In genomic region chr16:48608452-48608851, GRCh38 we compare ENCODE assay signal across 8 cellular contexts. TPM values are rescaled to one million over a fixed set of nuclear protein-coding genes. Genes with fewer than 3 reads are reported as not detected.
DNase-seq lines count a peak whose midpoint lies in the region; ATAC-seq and TF ChIP-seq lines count a peak whose summit lies in the region.

No MANE protein-coding gene starts in this region.

- POLR2A ChIA-PET in CD8-positive, alpha-beta T cell (lab: Charles Lee), result interaction anchor here (0.7 to 1.9 kb wide), 4 partner anchors 12 to 17 kb away, joined by 3 to 16 read pairs (median 4); no protein-coding TSS in a partner anchor

- H3K36me3 Mint-ChIP-seq in CD8-positive, alpha-beta T cell, result peaks cover 14% of the 10 kb centered on the region

- H3K79me2 ChIP-seq in parathyroid adenoma, result peaks cover 56% of the 10 kb centered on the region

- no peak overlapping the region for H3K4me3 Mint-ChIP-seq in CD8-positive, alpha-beta T cell

- peaks cover 84% of the 10 kb centered on the region for H3K4me1 ChIP-seq in CD8-positive, alpha-beta T cell (ENCODE audit: insufficient read depth, low read length)
- H3K4me1 ChIP-seq in effector memory CD4-positive, alpha-beta T cell (ENCODE audit: control insufficient read depth, insufficient read depth, low read length, poor library complexity, severe bottlenecking), result peaks cover 46% of the 10 kb centered on the region
- H3K4me1 ChIP-seq in parathyroid adenoma, result peaks cover 45% of the 10 kb centered on the region

- peak overlapping the region; percentile 94 for H3K27ac Mint-ChIP-seq in CD8-positive, alpha-beta T cell

- H2AFZ ChIP-seq in parathyroid adenoma, result no peak overlapping the region

- CTCF ChIA-PET in CD8-positive, alpha-beta T cell (lab: Charles Lee), result interaction anchor here (0.7 to 10.7 kb wide), 2 partner anchors 14 to 18 kb away, joined by 3 to 110 read pairs; no protein-coding TSS in a partner anchor

- intact Hi-C loops in CD8-positive, alpha-beta T cell (cut with DNase I, micrococcal nuclease), result loop anchor here (1.0 to 10.0 kb wide), 4 partner anchors 15 to 1778 kb away; partner anchors contain the start of genes C16orf87 (in 1 of the 2), ITFG1 (in 1 of the 2) and PHKB (in 1 of the 2)
- intact Hi-C loops in head of caudate nucleus (cut with DNase I), result loop anchor here (5.0 kb wide), 1 partner anchor 51 kb away; no protein-coding TSS in a partner anchor

- H3K27me3 ChIP-seq in CD8-positive, alpha-beta T cell (ENCODE audit: insufficient read depth, low read length), result no peaks in the 10 kb centered on the region
- no peaks in the 10 kb centered on the region for H3K27me3 ChIP-seq in effector memory CD4-positive, alpha-beta T cell (replicated peaks; ENCODE audit: control insufficient read depth, insufficient read depth, low read length, poor library complexity, severe bottlenecking)
- H3K27me3 ChIP-seq in parathyroid adenoma (ENCODE audit: control insufficient read depth, insufficient read depth, low read length), result no peaks in the 10 kb centered on the region

- H3K4me2 ChIP-seq in parathyroid adenoma (ENCODE audit: low read length), result peak overlapping the region; percentile 76

- no peak overlapping the region for H3K9ac ChIP-seq in parathyroid adenoma

- ATAC-seq in CD8-positive, alpha-beta T cell, result peak; percentile 11
- peak; percentile 38 for ATAC-seq in GM21390 (IDR thresholded peaks at IDR 0.05; ENCODE audit: unreplicated experiment)

- peak in 3 of 7 experiments; percentile 20 to 38 (median 31) for DNase-seq in CD8-positive, alpha-beta T cell
- DNase-seq in MV-4-11 (lab: John Stamatoyannopoulos, UW) (peak; percentile 10), head of caudate nucleus (no peak), NCI-H2081 treated with DMSO at 0.1 percent for 48 hours (lab: John Stamatoyannopoulos, UW) (no peak), inferior parietal cortex (ENCODE audit: extremely low spot score) (no peak)
- DNase-seq in effector memory CD4-positive, alpha-beta T cell, result peak in 2 of 3 donors; percentile 14 to 20

- H3K4me3 ChIP-seq in CD8-positive, alpha-beta T cell (ENCODE audit: low read depth, low read length), result peak overlapping the region; percentile 88
- peak overlapping the region; percentile 83 for H3K4me3 ChIP-seq in effector memory CD4-positive, alpha-beta T cell (ENCODE audit: insufficient read depth, low read depth, low read length, poor library complexity, severe bottlenecking)
- H3K4me3 ChIP-seq in parathyroid adenoma (ENCODE audit: low read depth, low read length), result peak overlapping the region; percentile 87

- H3K9me3 Mint-ChIP-seq in CD8-positive, alpha-beta T cell, result peaks cover 3% of the 10 kb centered on the region

- peak overlapping the region; percentile 87 for H3K27ac ChIP-seq in CD8-positive, alpha-beta T cell (ENCODE audit: low read depth, low read length)
- H3K27ac ChIP-seq in effector memory CD4-positive, alpha-beta T cell (ENCODE audit: insufficient read depth, low read length, poor library complexity, severe bottlenecking), result peak overlapping the region; percentile 95
- H3K27ac ChIP-seq in parathyroid adenoma, result peak overlapping the region; percentile 12

- no peaks in the 10 kb centered on the region for H3K9me3 ChIP-seq in CD8-positive, alpha-beta T cell (ENCODE audit: low read length)
- H3K9me3 ChIP-seq in effector memory CD4-positive, alpha-beta T cell (ENCODE audit: control insufficient read depth, low read length), result no peaks in the 10 kb centered on the region
- no peaks in the 10 kb centered on the region for H3K9me3 ChIP-seq in parathyroid adenoma (ENCODE audit: control insufficient read depth, low read length)

- H3K4me1 Mint-ChIP-seq in CD8-positive, alpha-beta T cell (ENCODE audit: low read depth), result peaks cover 41% of the 10 kb centered on the region

- no peaks in the 10 kb centered on the region for H3K27me3 Mint-ChIP-seq in CD8-positive, alpha-beta T cell (ENCODE audit: low read depth)

- no peak for TF ChIP-seq CTCF in CD8-positive, alpha-beta T cell (IDR thresholded peaks at IDR 0.05)
- TF ChIP-seq CTCF in parathyroid adenoma (IDR thresholded peaks at IDR 0.05), result no peak

- H3K36me3 ChIP-seq in CD8-positive, alpha-beta T cell (ENCODE audit: insufficient read depth, low read length), result no peaks in the 10 kb centered on the region
- H3K36me3 ChIP-seq in effector memory CD4-positive, alpha-beta T cell (ENCODE audit: control insufficient read depth, insufficient read depth, low read length), result no peaks in the 10 kb centered on the region
- no peaks in the 10 kb centered on the region for H3K36me3 ChIP-seq in parathyroid adenoma (ENCODE audit: control insufficient read depth, insufficient read depth, low read length)

RNA-seq across cellular contexts. Expression of gene N4BP1, which starts 1.5 kb away (rescaled TPM):
- 100 to 1,000 TPM; 153 to 156 TPM for total RNA-seq in CD8-positive, alpha-beta T cell

Comparison
In these comparisons a context has a peak if more than half of its experiments do, and no peak if none do; other contexts are left out.
1. DNase-seq: peak in MV-4-11 (single experiment) and effector memory CD4-positive, alpha-beta T cell (2 of 3); none in head of caudate nucleus (0 of 42), NCI-H2081 treated with DMSO at 0.1 percent for 48 hours (single experiment) and inferior parietal cortex (single experiment).
2. H3K27ac ChIP-seq: peak in every context shown above with its lines; median percentile 95 in effector memory CD4-positive, alpha-beta T cell; 87 in CD8-positive, alpha-beta T cell; 12 in parathyroid adenoma.
3. Peak in every context shown above with its lines, with median percentiles within 50 percentile points of each other: H3K4me3 ChIP-seq.